Comparison of ENCODE assay signal across 28 cellular contexts in the genomic region with DNA sequence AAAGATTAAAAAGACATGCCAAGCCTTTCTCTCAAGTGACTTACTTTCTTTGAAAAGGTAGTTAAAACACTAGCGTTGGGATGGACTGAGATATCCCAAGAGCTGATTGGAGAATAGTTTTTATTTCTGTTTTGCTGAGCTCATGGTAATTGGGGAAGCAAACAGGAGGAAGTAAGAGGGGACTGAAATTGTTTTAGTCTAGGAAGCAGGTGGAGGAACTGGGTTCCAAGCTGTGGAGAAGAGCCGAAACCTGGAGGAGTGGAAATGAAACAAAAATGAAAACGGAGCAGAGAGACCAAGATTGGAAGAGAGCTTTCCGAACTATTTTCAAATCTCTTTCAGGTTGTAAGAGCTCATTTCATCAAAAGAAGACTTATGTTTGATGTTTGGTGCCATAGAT. TPM values are rescaled to one million over a fixed set of nuclear protein-coding genes. Genes with fewer than 3 reads are reported as not detected.
DNase-seq lines count a peak whose midpoint lies in the region; ATAC-seq lines count a peak whose summit lies in the region.
"Had no signal": no experiment of that assay in that cellular context is flagged by ENCODE, and none has a peak within 500 bp of the region (broad histone marks: within the 10 kb centered on the region; RNA-seq: fewer than 3 reads in every experiment).

No MANE protein-coding gene starts in this region.

- no peak overlapping the region for H3K4me3 Mint-ChIP-seq in activated T-helper 1 cell treated with anti-CD3 and anti-CD28 coated beads, Interleukin-12 subunit alpha, Interleukin-12 subunit beta, Interleukin-2, Interleukin-4 antibody, amounts not matched to agents 30 ng/mL and 10 ng/mL and 1 ng/mL, durations not matched to agents 14 hours and 24 hours and 36 hours
- H3K4me3 Mint-ChIP-seq: activated naive CD4-positive, alpha-beta T cell treated with anti-CD3 and anti-CD28 coated beads, Interleukin-2, amount 50 U/mL, for 24 hours; CD8-positive, alpha-beta memory T cell; effector memory CD8-positive, alpha-beta T cell; H9; mesothelial cell of epicardium; neural crest cell; T-helper 17 cell had no signal

- ATAC-seq in GM19035 (IDR thresholded peaks at IDR 0.05; ENCODE audit: unreplicated experiment): no peak
- ATAC-seq: effector memory CD8-positive, alpha-beta T cell; left cardiac atrium; stimulated activated naive CD8-positive, alpha-beta T cell treated with anti-CD3 and anti-CD28 coated beads, Interleukin-15, amount 100 ng/mL, for 72 hours; T-helper 17 cell had no signal

- DNase-seq in CD1c-positive myeloid dendritic cell (ENCODE audit: extremely low spot score) (peak; percentile 73), KG1 (lab: John Stamatoyannopoulos, UW) (peak; percentile 42), OCI-M1 (lab: John Stamatoyannopoulos, UW) (peak; percentile 66), medulla oblongata (ENCODE audit: extremely low spot score) (peak; percentile 48), hippocampal formation (lab: John Stamatoyannopoulos, UW) (no peak)
- DNase-seq in activated T-helper 1 cell treated with anti-CD3 and anti-CD28 coated beads, Interleukin-12 subunit alpha, Interleukin-12 subunit beta, Interleukin-2, Interleukin-4 antibody, amounts not matched to agents 30 ng/mL and 10 ng/mL and 1 ng/mL, durations not matched to agents 14 hours and 24 hours and 36 hours (ENCODE audit: low spot score): no peak
- DNase-seq in activated T-cell treated with anti-CD3 and anti-CD28 coated beads, Interleukin-2, amount 50 U/mL, for 1 hour: no peak
- DNase-seq: activated CD8-positive, alpha-beta memory T cell treated with anti-CD3 and anti-CD28 coated beads for 24 hours; activated T-cell treated with anti-CD3 and anti-CD28 coated beads, Interleukin-2, amount 50 U/mL, for 48 hours; CD8-positive, alpha-beta memory T cell; cerebellar nuclear complex; DMS79; effector memory CD8-positive, alpha-beta T cell; esophagus squamous epithelium; H9; Karpas-422; left cardiac atrium; NCI-H1417; NCI-H524; SHP77 treated with DMSO at 0.1 percent for 48 hours; small intestine; stimulated activated naive CD8-positive, alpha-beta T cell treated with anti-CD3 and anti-CD28 coated beads, Interleukin-15, amount 100 ng/mL, for 72 hours; T-helper 17 cell; transverse colon had no signal

- H3K4me1 Mint-ChIP-seq in activated T-helper 1 cell treated with anti-CD3 and anti-CD28 coated beads, Interleukin-12 subunit alpha, Interleukin-12 subunit beta, Interleukin-2, Interleukin-4 antibody, amounts not matched to agents 30 ng/mL and 10 ng/mL and 1 ng/mL, durations not matched to agents 14 hours and 24 hours and 36 hours (ENCODE audit: low read depth): no peaks in the 10 kb centered on the region
- H3K4me1 Mint-ChIP-seq: H9; stimulated activated naive CD8-positive, alpha-beta T cell treated with anti-CD3 and anti-CD28 coated beads, Interleukin-15, amount 100 ng/mL, for 72 hours had no signal

- H3K27me3 Mint-ChIP-seq in activated T-helper 1 cell treated with anti-CD3 and anti-CD28 coated beads, Interleukin-12 subunit alpha, Interleukin-12 subunit beta, Interleukin-2, Interleukin-4 antibody, amounts not matched to agents 30 ng/mL and 10 ng/mL and 1 ng/mL, durations not matched to agents 14 hours and 24 hours and 36 hours (ENCODE audit: insufficient read depth): peaks cover 4% of the 10 kb centered on the region

- no peaks in the 10 kb centered on the region for H3K36me3 Mint-ChIP-seq in activated T-helper 1 cell treated with anti-CD3 and anti-CD28 coated beads, Interleukin-12 subunit alpha, Interleukin-12 subunit beta, Interleukin-2, Interleukin-4 antibody, amounts not matched to agents 30 ng/mL and 10 ng/mL and 1 ng/mL, durations not matched to agents 14 hours and 24 hours and 36 hours (ENCODE audit: low read depth)
- H3K36me3 Mint-ChIP-seq: activated naive CD4-positive, alpha-beta T cell treated with anti-CD3 and anti-CD28 coated beads, Interleukin-2, amount 50 U/mL, for 24 hours; CD8-positive, alpha-beta memory T cell; mesothelial cell of epicardium had no signal

- H3K27ac Mint-ChIP-seq in activated T-helper 1 cell treated with anti-CD3 and anti-CD28 coated beads, Interleukin-12 subunit alpha, Interleukin-12 subunit beta, Interleukin-2, Interleukin-4 antibody, amounts not matched to agents 30 ng/mL and 10 ng/mL and 1 ng/mL, durations not matched to agents 14 hours and 24 hours and 36 hours: no peak overlapping the region
- H3K27ac Mint-ChIP-seq: activated naive CD4-positive, alpha-beta T cell treated with anti-CD3 and anti-CD28 coated beads, Interleukin-2, amount 50 U/mL, for 24 hours; CD8-positive, alpha-beta memory T cell; effector memory CD8-positive, alpha-beta T cell; mesothelial cell of epicardium; stimulated activated naive CD8-positive, alpha-beta T cell treated with anti-CD3 and anti-CD28 coated beads, Interleukin-15, amount 100 ng/mL, for 72 hours; T-helper 17 cell had no signal

- H3K9me3 Mint-ChIP-seq in activated T-helper 1 cell treated with anti-CD3 and anti-CD28 coated beads, Interleukin-12 subunit alpha, Interleukin-12 subunit beta, Interleukin-2, Interleukin-4 antibody, amounts not matched to agents 30 ng/mL and 10 ng/mL and 1 ng/mL, durations not matched to agents 14 hours and 24 hours and 36 hours: no peaks in the 10 kb centered on the region
- H3K9me3 Mint-ChIP-seq: activated naive CD4-positive, alpha-beta T cell treated with anti-CD3 and anti-CD28 coated beads, Interleukin-2, amount 50 U/mL, for 24 hours; effector memory CD8-positive, alpha-beta T cell; H9; mesothelial cell of epicardium; neural crest cell; stimulated activated naive CD8-positive, alpha-beta T cell treated with anti-CD3 and anti-CD28 coated beads, Interleukin-15, amount 100 ng/mL, for 72 hours had no signal

- intact Hi-C loops in activated T-helper 1 cell treated with anti-CD3 and anti-CD28 coated beads, Interleukin-12 subunit alpha, Interleukin-12 subunit beta, Interleukin-2, Interleukin-4 antibody, amounts not matched to agents 30 ng/mL and 10 ng/mL and 1 ng/mL, durations not matched to agents 14 hours and 24 hours and 36 hours (cut with micrococcal nuclease): no loop called here

RNA-seq across cellular contexts. Expression of a gene that starts 59.9 kb away (rescaled TPM):
- 0.34 and 0.47 TPM in 2 replicates for total RNA-seq in activated T-helper 1 cell treated with anti-CD3 and anti-CD28 coated beads, Interleukin-12 subunit alpha, Interleukin-12 subunit beta, Interleukin-2, Interleukin-4 antibody, amounts not matched to agents 30 ng/mL and 10 ng/mL and 1 ng/mL, durations not matched to agents 14 hours and 24 hours and 36 hours

Comparison
In these comparisons a context has a peak if more than half of its experiments do, and no peak if none do; other contexts are left out.
1. DNase-seq: peak in CD1c-positive myeloid dendritic cell (single experiment), KG1 (single experiment), OCI-M1 (single experiment) and medulla oblongata (single experiment); none in activated T-helper 1 cell treated with anti-CD3 and anti-CD28 coated beads, Interleukin-12 subunit alpha, Interleukin-12 subunit beta, Interleukin-2, Interleukin-4 antibody, amounts not matched to agents 30 ng/mL and 10 ng/mL and 1 ng/mL, durations not matched to agents 14 hours and 24 hours and 36 hours (single experiment), activated T-cell treated with anti-CD3 and anti-CD28 coated beads, Interleukin-2, amount 50 U/mL, for 1 hour (single experiment) and hippocampal formation (0 of 2).